Comparison of ENCODE assay signal across 11 cellular contexts in genomic region chr2:30265441-30266015, GRCh38. TPM values are rescaled to one million over a fixed set of nuclear protein-coding genes. Genes with fewer than 3 reads are reported as not detected.
DNase-seq lines count a peak whose midpoint lies in the region; ATAC-seq and TF ChIP-seq lines count a peak whose summit lies in the region.
"Had no signal": no experiment of that assay in that cellular context is flagged by ENCODE, and none has a peak within 500 bp of the region (broad histone marks: within the 10 kb centered on the region; RNA-seq: fewer than 3 reads in every experiment).

No MANE protein-coding gene starts in this region.

- no peak for ATAC-seq in HG03025 (IDR thresholded peaks at IDR 0.05; ENCODE audit: low FRiP score, unreplicated experiment)

- H3K27me3 Mint-ChIP-seq in activated CD4-positive, alpha-beta T cell treated with anti-CD3 and anti-CD28 coated beads, Interleukin-2, amount 10 ng/mL, durations not matched to agents 7 days and 5 days, result no peaks in the 10 kb centered on the region

- H3K4me3 ChIP-seq in fibroblast of mammary gland (ENCODE audit: control insufficient read depth, low read depth, low read length), result no peak overlapping the region
- H3K4me3 ChIP-seq: body of pancreas had no signal

- POLR2A ChIA-PET in activated CD4-positive, alpha-beta T cell treated with anti-CD3 and anti-CD28 coated beads, Interleukin-2, amount 10 ng/mL, durations not matched to agents 7 days and 5 days (lab: Charles Lee), result no interaction called here

- DNase-seq in activated CD4-positive, alpha-beta T cell treated with anti-CD3 and anti-CD28 coated beads, Interleukin-2, amount 10 ng/mL, durations not matched to agents 7 days and 5 days, result no peak
- DNase-seq in activated CD4-positive, alpha-beta T cell treated with anti-CD3 and anti-CD28 coated beads, Interleukin-2, amount 50 U/mL, for 4 hours, result no peak
- peak; percentile 42 for DNase-seq in activated CD8-positive, alpha-beta memory T cell treated with anti-CD3 and anti-CD28 coated beads, Interleukin-2, amount 50 U/mL, for 48 hours
- peak; percentile 56 for DNase-seq in fibroblast of mammary gland (ENCODE audit: low read depth)
- DNase-seq in stromal cell of bone marrow (ENCODE audit: low read depth), result peak; percentile 53
- no peak for DNase-seq in AML-193 (lab: John Stamatoyannopoulos, UW)
- DNase-seq in NCI-H524 (lab: John Stamatoyannopoulos, UW), result no peak
- DNase-seq: NCI-H2081, occipital lobe had no signal

- peaks cover 24% of the 10 kb centered on the region for H3K9me3 Mint-ChIP-seq in activated CD4-positive, alpha-beta T cell treated with anti-CD3 and anti-CD28 coated beads, Interleukin-2, amount 10 ng/mL, durations not matched to agents 7 days and 5 days

- H3K36me3 Mint-ChIP-seq in activated CD4-positive, alpha-beta T cell treated with anti-CD3 and anti-CD28 coated beads, Interleukin-2, amount 10 ng/mL, durations not matched to agents 7 days and 5 days (ENCODE audit: low read depth), result peaks cover 49% of the 10 kb centered on the region

- peak overlapping the region; percentile 71 for H3K4me3 Mint-ChIP-seq in activated CD4-positive, alpha-beta T cell treated with anti-CD3 and anti-CD28 coated beads, Interleukin-2, amount 10 ng/mL, durations not matched to agents 7 days and 5 days

- CTCF ChIA-PET in activated CD4-positive, alpha-beta T cell treated with anti-CD3 and anti-CD28 coated beads, Interleukin-2, amount 10 ng/mL, durations not matched to agents 7 days and 5 days (lab: Charles Lee), result interaction anchor here (0.6 to 2.4 kb wide), 6 partner anchors 13 to 35 kb away, joined by 3 to 14 read pairs (median 4); no protein-coding TSS in a partner anchor

- peak overlapping the region; percentile 97 for H3K27ac Mint-ChIP-seq in activated CD4-positive, alpha-beta T cell treated with anti-CD3 and anti-CD28 coated beads, Interleukin-2, amount 10 ng/mL, durations not matched to agents 7 days and 5 days

- no peak for TF ChIP-seq CTCF in fibroblast of mammary gland (conservative IDR thresholded peaks at IDR 0.05; ENCODE audit: control insufficient read depth, insufficient read depth, low read depth, low read length)

- peaks cover 80% of the 10 kb centered on the region for H3K4me1 Mint-ChIP-seq in activated CD4-positive, alpha-beta T cell treated with anti-CD3 and anti-CD28 coated beads, Interleukin-2, amount 10 ng/mL, durations not matched to agents 7 days and 5 days

RNA-seq across cellular contexts. Expression of gene LBH, which starts 34.2 kb away (rescaled TPM):
- total RNA-seq in activated CD4-positive, alpha-beta T cell treated with anti-CD3 and anti-CD28 coated beads, Interleukin-2, amount 10 ng/mL, durations not matched to agents 7 days and 5 days, result 100 to 1,000 TPM; 136 to 146 TPM

Comparison
In these comparisons a context has a peak if more than half of its experiments do, and no peak if none do; other contexts are left out.
1. DNase-seq: peak in activated CD8-positive, alpha-beta memory T cell treated with anti-CD3 and anti-CD28 coated beads, Interleukin-2, amount 50 U/mL, for 48 hours (single experiment), fibroblast of mammary gland (single experiment) and stromal cell of bone marrow (single experiment); none in activated CD4-positive, alpha-beta T cell treated with anti-CD3 and anti-CD28 coated beads, Interleukin-2, amount 10 ng/mL, durations not matched to agents 7 days and 5 days (single experiment), activated CD4-positive, alpha-beta T cell treated with anti-CD3 and anti-CD28 coated beads, Interleukin-2, amount 50 U/mL, for 4 hours (0 of 2), AML-193 (0 of 2) and NCI-H524 (0 of 2).